In the genomic region with DNA sequence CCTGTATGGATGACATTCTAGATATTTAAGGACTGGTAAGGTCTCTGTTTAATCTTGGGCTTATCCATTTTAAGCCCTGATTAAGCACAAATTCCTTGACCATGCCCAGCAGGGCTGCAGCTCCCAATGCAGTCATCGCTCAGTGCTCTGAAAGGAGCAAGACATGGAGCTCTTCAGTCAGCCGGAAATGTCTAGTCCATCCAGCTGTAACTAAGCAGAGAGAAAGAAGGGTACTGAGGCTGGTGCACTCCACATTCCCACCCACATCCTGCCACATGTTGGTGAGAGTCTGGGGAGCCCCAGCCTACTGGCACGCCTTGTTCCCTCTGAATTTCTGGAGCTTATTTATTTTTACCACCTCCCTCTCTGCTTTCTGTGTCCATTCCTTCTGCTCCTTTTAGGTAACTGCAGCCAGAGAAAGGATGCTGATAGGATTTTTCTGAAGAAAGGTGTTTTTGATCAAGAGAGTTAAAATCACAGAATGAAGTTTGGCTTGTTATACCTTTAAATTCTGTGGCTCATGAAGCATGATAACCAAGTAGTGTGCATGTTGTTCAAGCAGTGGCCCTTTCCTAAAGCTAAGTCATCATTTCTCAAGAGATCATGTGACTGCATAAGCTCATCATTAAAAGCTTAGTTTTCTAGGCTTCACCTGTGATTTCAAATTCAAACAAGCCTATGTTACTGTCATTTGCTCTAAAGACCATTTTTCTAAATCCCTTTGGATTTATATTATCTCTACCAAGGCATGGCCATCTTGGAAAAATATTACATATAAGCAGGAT, we compare ENCODE assay signal across 10 cellular contexts.
DNase-seq lines count a peak whose midpoint lies in the region; ATAC-seq and TF ChIP-seq lines count a peak whose summit lies in the region.
"Had no signal": no experiment of that assay in that cellular context is flagged by ENCODE, and none has a peak within 500 bp of the region (broad histone marks: within the 10 kb centered on the region; RNA-seq: fewer than 3 reads in every experiment).

No MANE protein-coding gene starts in this region.

- H3K9me3 Mint-ChIP-seq in activated naive CD4-positive, alpha-beta T cell treated with anti-CD3 and anti-CD28 coated beads, Interleukin-2, amount 10 ng/mL, durations not matched to agents 7 days and 5 days = no peaks in the 10 kb centered on the region
- H3K9me3 Mint-ChIP-seq in WTC11 = no peaks in the 10 kb centered on the region
- no peaks in the 10 kb centered on the region for H3K9me3 Mint-ChIP-seq in CD4-positive, alpha-beta T cell
- H3K9me3 Mint-ChIP-seq: activated naive CD4-positive, alpha-beta T cell treated with anti-CD3 and anti-CD28 coated beads, Interleukin-2, amount 50 U/mL, for 72 hours had no signal

- CTCF ChIA-PET in activated naive CD4-positive, alpha-beta T cell treated with anti-CD3 and anti-CD28 coated beads, Interleukin-2, amount 10 ng/mL, durations not matched to agents 7 days and 5 days (lab: Charles Lee) = interaction anchor here (1.2 kb wide), 1 partner anchor 59 kb away, joined by 6 read pairs; no protein-coding TSS in a partner anchor
- CTCF ChIA-PET in WTC11 (lab: Charles Lee) = interaction anchor here (1.0 to 2.2 kb wide), 6 partner anchors 10 to 229 kb away, joined by 3 to 15 read pairs (median 4); partner anchors contain the start of gene GALNT7
- CTCF ChIA-PET in CD4-positive, alpha-beta T cell (lab: Charles Lee) = no interaction called here

- DNase-seq in activated naive CD4-positive, alpha-beta T cell treated with anti-CD3 and anti-CD28 coated beads, Interleukin-2, amount 10 ng/mL, durations not matched to agents 7 days and 5 days = peak; percentile 21
- no peak for DNase-seq in activated naive CD4-positive, alpha-beta T cell (lab: John Stamatoyannopoulos, UW)
- DNase-seq in WTC11 (ENCODE audit: low spot score) (no peak), iris pigment epithelial cell (ENCODE audit: low read depth) (peak; percentile 55), NCI-H2196 treated with DMSO at 0.1 percent for 48 hours (lab: John Stamatoyannopoulos, UW; ENCODE audit: unreplicated experiment) (no peak)
- DNase-seq in CD4-positive, alpha-beta T cell = no peak

- no peaks in the 10 kb centered on the region for H3K9me3 ChIP-seq in CD4-positive, alpha-beta T cell (ENCODE audit: control insufficient read depth, low read length)
- H3K9me3 ChIP-seq: suprapubic skin had no signal

- no peak overlapping the region for H3K4me3 Mint-ChIP-seq in activated naive CD4-positive, alpha-beta T cell treated with anti-CD3 and anti-CD28 coated beads, Interleukin-2, amount 10 ng/mL, durations not matched to agents 7 days and 5 days
- H3K4me3 Mint-ChIP-seq in WTC11 = no peak overlapping the region
- H3K4me3 Mint-ChIP-seq in CD4-positive, alpha-beta T cell = no peak overlapping the region

- no peak overlapping the region for H3K27ac ChIP-seq in CD4-positive, alpha-beta T cell (ENCODE audit: low read depth, low read length)
- H3K27ac ChIP-seq: suprapubic skin had no signal

- POLR2A ChIA-PET in WTC11 (lab: Charles Lee) = interaction anchor here (0.7 to 2.2 kb wide), 2 partner anchors 15 to 74 kb away, joined by 3 to 6 read pairs; partner anchors contain the start of gene GALNT7
- POLR2A ChIA-PET in CD4-positive, alpha-beta T cell (lab: Charles Lee) = no interaction called here

- H3K27me3 Mint-ChIP-seq in activated naive CD4-positive, alpha-beta T cell treated with anti-CD3 and anti-CD28 coated beads, Interleukin-2, amount 10 ng/mL, durations not matched to agents 7 days and 5 days = no peaks in the 10 kb centered on the region
- H3K27me3 Mint-ChIP-seq in WTC11 (ENCODE audit: low read depth) = no peaks in the 10 kb centered on the region
- no peaks in the 10 kb centered on the region for H3K27me3 Mint-ChIP-seq in CD4-positive, alpha-beta T cell

- peaks cover 8% of the 10 kb centered on the region for H3K4me1 Mint-ChIP-seq in activated naive CD4-positive, alpha-beta T cell treated with anti-CD3 and anti-CD28 coated beads, Interleukin-2, amount 10 ng/mL, durations not matched to agents 7 days and 5 days
- peaks cover 90% of the 10 kb centered on the region for H3K4me1 Mint-ChIP-seq in WTC11
- peaks cover 24% of the 10 kb centered on the region for H3K4me1 Mint-ChIP-seq in CD4-positive, alpha-beta T cell (ENCODE audit: low read depth)

- ATAC-seq in WTC11 (no peak), GM18909 (IDR thresholded peaks at IDR 0.05; ENCODE audit: poor library complexity, unreplicated experiment) (no peak), HG02884 (IDR thresholded peaks at IDR 0.05; ENCODE audit: unreplicated experiment) (no peak)
- ATAC-seq in CD4-positive, alpha-beta T cell (ENCODE audit: poor library complexity) = no peak

- H3K27ac Mint-ChIP-seq in activated naive CD4-positive, alpha-beta T cell treated with anti-CD3 and anti-CD28 coated beads, Interleukin-2, amount 10 ng/mL, durations not matched to agents 7 days and 5 days = no peak overlapping the region
- peak overlapping the region; percentile 82 for H3K27ac Mint-ChIP-seq in WTC11
- H3K27ac Mint-ChIP-seq in CD4-positive, alpha-beta T cell = no peak overlapping the region
- H3K27ac Mint-ChIP-seq: activated naive CD4-positive, alpha-beta T cell treated with anti-CD3 and anti-CD28 coated beads, Interleukin-2, amount 50 U/mL, for 72 hours had no signal

- no peak for TF ChIP-seq CTCF in WTC11 (IDR thresholded peaks at IDR 0.05)
- TF ChIP-seq CTCF in CD4-positive, alpha-beta T cell (IDR thresholded peaks at IDR 0.05) = no peak

- intact Hi-C loops in CD4-positive, alpha-beta T cell (cut with DNase I, micrococcal nuclease) = no loop called here

- H3K36me3 Mint-ChIP-seq in activated naive CD4-positive, alpha-beta T cell treated with anti-CD3 and anti-CD28 coated beads, Interleukin-2, amount 10 ng/mL, durations not matched to agents 7 days and 5 days = no peaks in the 10 kb centered on the region
- no peaks in the 10 kb centered on the region for H3K36me3 Mint-ChIP-seq in WTC11
- H3K36me3 Mint-ChIP-seq in CD4-positive, alpha-beta T cell (ENCODE audit: low read depth) = no peaks in the 10 kb centered on the region
- H3K36me3 Mint-ChIP-seq: activated naive CD4-positive, alpha-beta T cell treated with anti-CD3 and anti-CD28 coated beads, Interleukin-2, amount 50 U/mL, for 72 hours had no signal

- no peaks in the 10 kb centered on the region for H3K27me3 ChIP-seq in CD4-positive, alpha-beta T cell (ENCODE audit: control insufficient read depth, insufficient read depth, low read length)
- H3K27me3 ChIP-seq: suprapubic skin had no signal

TF ChIP-seq in WTC11, 78 proteins besides CTCF, POLR2A, EP300 and RAD21 (continues in another document):
- TF ChIP-seq MXD4 (CRISPR knock-in tag; IDR thresholded peaks at IDR 0.05; ENCODE audit: borderline replicate concordance) = no peak
- TF ChIP-seq, protein P1, sequence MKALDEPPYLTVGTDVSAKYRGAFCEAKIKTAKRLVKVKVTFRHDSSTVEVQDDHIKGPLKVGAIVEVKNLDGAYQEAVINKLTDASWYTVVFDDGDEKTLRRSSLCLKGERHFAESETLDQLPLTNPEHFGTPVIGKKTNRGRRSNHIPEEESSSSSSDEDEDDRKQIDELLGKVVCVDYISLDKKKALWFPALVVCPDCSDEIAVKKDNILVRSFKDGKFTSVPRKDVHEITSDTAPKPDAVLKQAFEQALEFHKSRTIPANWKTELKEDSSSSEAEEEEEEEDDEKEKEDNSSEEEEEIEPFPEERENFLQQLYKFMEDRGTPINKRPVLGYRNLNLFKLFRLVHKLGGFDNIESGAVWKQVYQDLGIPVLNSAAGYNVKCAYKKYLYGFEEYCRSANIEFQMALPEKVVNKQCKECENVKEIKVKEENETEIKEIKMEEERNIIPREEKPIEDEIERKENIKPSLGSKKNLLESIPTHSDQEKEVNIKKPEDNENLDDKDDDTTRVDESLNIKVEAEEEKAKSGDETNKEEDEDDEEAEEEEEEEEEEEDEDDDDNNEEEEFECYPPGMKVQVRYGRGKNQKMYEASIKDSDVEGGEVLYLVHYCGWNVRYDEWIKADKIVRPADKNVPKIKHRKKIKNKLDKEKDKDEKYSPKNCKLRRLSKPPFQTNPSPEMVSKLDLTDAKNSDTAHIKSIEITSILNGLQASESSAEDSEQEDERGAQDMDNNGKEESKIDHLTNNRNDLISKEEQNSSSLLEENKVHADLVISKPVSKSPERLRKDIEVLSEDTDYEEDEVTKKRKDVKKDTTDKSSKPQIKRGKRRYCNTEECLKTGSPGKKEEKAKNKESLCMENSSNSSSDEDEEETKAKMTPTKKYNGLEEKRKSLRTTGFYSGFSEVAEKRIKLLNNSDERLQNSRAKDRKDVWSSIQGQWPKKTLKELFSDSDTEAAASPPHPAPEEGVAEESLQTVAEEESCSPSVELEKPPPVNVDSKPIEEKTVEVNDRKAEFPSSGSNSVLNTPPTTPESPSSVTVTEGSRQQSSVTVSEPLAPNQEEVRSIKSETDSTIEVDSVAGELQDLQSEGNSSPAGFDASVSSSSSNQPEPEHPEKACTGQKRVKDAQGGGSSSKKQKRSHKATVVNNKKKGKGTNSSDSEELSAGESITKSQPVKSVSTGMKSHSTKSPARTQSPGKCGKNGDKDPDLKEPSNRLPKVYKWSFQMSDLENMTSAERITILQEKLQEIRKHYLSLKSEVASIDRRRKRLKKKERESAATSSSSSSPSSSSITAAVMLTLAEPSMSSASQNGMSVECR (CRISPR knock-in tag; IDR thresholded peaks at IDR 0.05; ENCODE audit: borderline replicate concordance) = no peak
- no peak for TF ChIP-seq TCF7 (CRISPR knock-in tag; IDR thresholded peaks at IDR 0.05; ENCODE audit: low read depth)
- no peak for TF ChIP-seq NFE2L1 (CRISPR knock-in tag; IDR thresholded peaks at IDR 0.05)
- TF ChIP-seq NFYB (CRISPR knock-in tag; conservative IDR thresholded peaks at IDR 0.05; ENCODE audit: low read depth) = no peak
- no peak for TF ChIP-seq TP53 (CRISPR knock-in tag; IDR thresholded peaks at IDR 0.05)
- TF ChIP-seq, protein P2, sequence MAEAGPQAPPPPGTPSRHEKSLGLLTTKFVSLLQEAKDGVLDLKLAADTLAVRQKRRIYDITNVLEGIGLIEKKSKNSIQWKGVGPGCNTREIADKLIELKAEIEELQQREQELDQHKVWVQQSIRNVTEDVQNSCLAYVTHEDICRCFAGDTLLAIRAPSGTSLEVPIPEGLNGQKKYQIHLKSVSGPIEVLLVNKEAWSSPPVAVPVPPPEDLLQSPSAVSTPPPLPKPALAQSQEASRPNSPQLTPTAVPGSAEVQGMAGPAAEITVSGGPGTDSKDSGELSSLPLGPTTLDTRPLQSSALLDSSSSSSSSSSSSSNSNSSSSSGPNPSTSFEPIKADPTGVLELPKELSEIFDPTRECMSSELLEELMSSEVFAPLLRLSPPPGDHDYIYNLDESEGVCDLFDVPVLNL (CRISPR knock-in tag; IDR thresholded peaks at IDR 0.05; ENCODE audit: borderline replicate concordance, low read depth) = no peak
- no peak for TF ChIP-seq RORB (CRISPR knock-in tag; IDR thresholded peaks at IDR 0.05)

Comparison
In these comparisons a context has a peak if more than half of its experiments do, and no peak if none do; other contexts are left out.
1. DNase-seq: peak in activated naive CD4-positive, alpha-beta T cell treated with anti-CD3 and anti-CD28 coated beads, Interleukin-2, amount 10 ng/mL, durations not matched to agents 7 days and 5 days (single experiment) and iris pigment epithelial cell (single experiment); none in activated naive CD4-positive, alpha-beta T cell (0 of 4), WTC11 (single experiment), NCI-H2196 treated with DMSO at 0.1 percent for 48 hours (single experiment) and CD4-positive, alpha-beta T cell (0 of 10).